11 cellular contexts compared by ENCODE assay signal in the genomic region with DNA sequence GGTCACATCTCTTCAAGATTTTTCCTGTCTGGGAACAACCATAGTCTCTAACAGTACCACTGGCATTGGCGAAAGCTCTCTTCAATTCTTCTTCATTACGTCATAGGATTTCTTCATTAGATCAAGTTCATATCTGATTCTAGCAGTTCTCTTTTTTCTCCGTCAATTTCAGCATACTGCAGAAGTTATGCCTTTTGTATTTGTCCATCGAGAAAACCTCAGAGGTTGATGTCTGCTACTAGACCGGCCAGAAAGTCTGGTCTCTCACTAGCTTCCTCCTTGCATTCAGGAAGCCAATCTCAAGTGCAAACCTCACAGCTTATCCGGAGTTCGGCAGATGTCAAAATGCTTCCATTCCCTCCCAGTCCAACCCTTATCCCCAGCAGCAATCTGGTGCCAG. TPM values are rescaled to one million over a fixed set of nuclear protein-coding genes. Genes with fewer than 3 reads are reported as not detected.
DNase-seq lines count a peak whose midpoint lies in the region; ATAC-seq and TF ChIP-seq lines count a peak whose summit lies in the region.
"Had no signal": no experiment of that assay in that cellular context is flagged by ENCODE, and none has a peak within 500 bp of the region (broad histone marks: within the 10 kb centered on the region; RNA-seq: fewer than 3 reads in every experiment).

No MANE protein-coding gene starts in this region.

- intact Hi-C loops in natural killer cell (cut with micrococcal nuclease) = no loop called here
- intact Hi-C loops in psoas muscle (cut with DNase I) = no loop called here

- no peak for DNase-seq in T-helper 17 cell
- DNase-seq in natural killer cell = no peak
- no peak for DNase-seq in SJCRH30
- DNase-seq in DMS114 treated with DMSO at 0.1 percent for 48 hours (lab: John Stamatoyannopoulos, UW; ENCODE audit: unreplicated experiment) = no peak
- DNase-seq in activated CD8-positive, alpha-beta memory T cell treated with anti-CD3 and anti-CD28 coated beads for 24 hours = no peak
- no peak for DNase-seq in psoas muscle
- DNase-seq: Karpas-422 had no signal

- H3K4me3 ChIP-seq in SJCRH30 = no peak overlapping the region
- no peak overlapping the region for H3K4me3 ChIP-seq in psoas muscle
- H3K4me3 ChIP-seq: suprapubic skin had no signal

- H3K9me3 ChIP-seq in T-helper 17 cell (ENCODE audit: control insufficient read depth, low read length, poor library complexity, severe bottlenecking) (no peaks in the 10 kb centered on the region), SJCRH30 (replicated peaks) (no peaks in the 10 kb centered on the region), psoas muscle (no peaks in the 10 kb centered on the region)
- H3K9me3 ChIP-seq: suprapubic skin had no signal

- TF ChIP-seq CTCF in natural killer cell (IDR thresholded peaks at IDR 0.05) (no peak), psoas muscle (IDR thresholded peaks at IDR 0.05) (no peak)

- peaks cover 5% of the 10 kb centered on the region for H3K4me1 Mint-ChIP-seq in T-helper 17 cell
- peaks cover 12 to 14% of the 10 kb centered on the region in 2 donors for H3K4me1 Mint-ChIP-seq in natural killer cell

- H3K4me1 ChIP-seq in SJCRH30 (peaks cover 52% of the 10 kb centered on the region), psoas muscle (no peaks in the 10 kb centered on the region)

- peak overlapping the region; percentile 37 for H3K27ac Mint-ChIP-seq in T-helper 17 cell
- peak overlapping the region in 1 of 2 donors; percentile 70 for H3K27ac Mint-ChIP-seq in natural killer cell

- H3K27me3 ChIP-seq in SJCRH30 (no peaks in the 10 kb centered on the region), psoas muscle (ENCODE audit: insufficient read depth in 3 of 3, low read length in 2 of 3) (no peaks in the 10 kb centered on the region)
- H3K27me3 ChIP-seq: suprapubic skin had no signal

- H3K36me3 ChIP-seq in SJCRH30 = no peaks in the 10 kb centered on the region
- no peaks in the 10 kb centered on the region for H3K36me3 ChIP-seq in psoas muscle (ENCODE audit: insufficient read depth in 1 of 2, low read depth in 1 of 2)
- H3K36me3 ChIP-seq: suprapubic skin had no signal

- no peaks in the 10 kb centered on the region for H3K9me3 Mint-ChIP-seq in natural killer cell

- H3K27ac ChIP-seq in SJCRH30 (no peak overlapping the region), psoas muscle (no peak overlapping the region)
- H3K27ac ChIP-seq: suprapubic skin had no signal

- no peaks in the 10 kb centered on the region for H3K36me3 Mint-ChIP-seq in T-helper 17 cell (ENCODE audit: low read depth)
- no peaks in the 10 kb centered on the region for H3K36me3 Mint-ChIP-seq in natural killer cell

- H3K4me3 Mint-ChIP-seq in T-helper 17 cell (no peak overlapping the region), natural killer cell (peak overlapping the region; percentile 29)

- WGBS in psoas muscle, 3 donors = 49 to 55% (median 51%) methylated on average over 7 of the region's 7 CpGs

- peaks cover 5% of the 10 kb centered on the region for H3K27me3 Mint-ChIP-seq in T-helper 17 cell
- H3K27me3 Mint-ChIP-seq in natural killer cell (ENCODE audit: low read depth in 2 of 2) = no peaks in the 10 kb centered on the region

- ATAC-seq in GM18907 (IDR thresholded peaks at IDR 0.05; ENCODE audit: unreplicated experiment) (peak; percentile 65), HG02885 (IDR thresholded peaks at IDR 0.05; ENCODE audit: poor library complexity, unreplicated experiment) (peak; percentile 60), T-helper 17 cell (no peak), natural killer cell (peak; percentile 36 to 88 (median 75)), psoas muscle (no peak)

RNA-seq across cellular contexts. Expression of a gene that starts 56.6 kb away (rescaled TPM):
- not detected for total RNA-seq in T-helper 17 cell
- not detected for total RNA-seq in natural killer cell
- not detected in 2 replicates for total RNA-seq in SJCRH30 (2014; rRNA removed; shearing (Covaris generic))
- 1 to 10 TPM in 1 of 4 donors, under 1 TPM in 1, not detected in 2; 0.34 to 2.6 TPM for total RNA-seq in psoas muscle
- under 1 TPM in 2 of 3 donors, not detected in 1; 0.05 to 0.08 TPM for polyA plus RNA-seq in psoas muscle
- total RNA-seq: suprapubic skin; T-helper 2 cell treated with Interferon-gamma antibody and Interleukin-4, amounts not matched to agents 100 ng/mL and 5 ng/mL, for 36 hours had no signal

Comparison
In these comparisons a context has a peak if more than half of its experiments do, and no peak if none do; other contexts are left out.
1. ATAC-seq: peak in GM18907 (single experiment), HG02885 (single experiment) and natural killer cell (3 of 3); none in T-helper 17 cell (single experiment) and psoas muscle (0 of 4).